ENCODE assay signal across 8 cellular contexts in genomic region chr1:203629509-203630082, GRCh38. TPM values are rescaled to one million over a fixed set of nuclear protein-coding genes. Genes with fewer than 3 reads are reported as not detected.
DNase-seq lines count a peak whose midpoint lies in the region; ATAC-seq and TF ChIP-seq lines count a peak whose summit lies in the region.

No MANE protein-coding gene starts in this region.

- TF ChIP-seq EP300 in ovary (IDR thresholded peaks at IDR 0.05): no peak

- H3K9me3 ChIP-seq in ovary (no peaks in the 10 kb centered on the region), aorta (ENCODE audit: control insufficient read depth, low read length) (no peaks in the 10 kb centered on the region)

- peak; percentile 30 for DNase-seq in D341Med (ENCODE audit: low spot score)
- DNase-seq in NCI-H2171 (lab: John Stamatoyannopoulos, UW): peak; percentile 40
- DNase-seq in activated naive CD4-positive, alpha-beta T cell treated with anti-CD3 and anti-CD28 coated beads for 36 hours: peak; percentile 77
- DNase-seq in Right ventricle myocardium superior: peak; percentile 89
- peak; percentile 63 to 76 (median 71) for DNase-seq in ovary
- peak; percentile 80 to 90 for DNase-seq in aorta
- DNase-seq in SK-N-DZ (ENCODE audit: low spot score): no peak
- DNase-seq in SW 1271 (lab: John Stamatoyannopoulos, UW): no peak

- peak overlapping the region; percentile 78 for H3K4me3 ChIP-seq in ovary
- H3K4me3 ChIP-seq in aorta (ENCODE audit: low read length in 2 of 2): peak overlapping the region; percentile 73 to 92

- peak; percentile 21 for TF ChIP-seq POLR2A in ovary (IDR thresholded peaks at IDR 0.05)

- 1 to 2% (median 1%) methylated on average over 27 to 35 of the region's 35 CpGs for WGBS in ovary, 3 donors
- WGBS in aorta, 2 donors: 0 to 1% methylated on average over 35 of the region's 35 CpGs

- no peaks in the 10 kb centered on the region for H3K36me3 Mint-ChIP-seq in activated naive CD4-positive, alpha-beta T cell treated with anti-CD3 and anti-CD28 coated beads for 36 hours (ENCODE audit: low read depth)

- H3K36me3 ChIP-seq in ovary: no peaks in the 10 kb centered on the region
- no peaks in the 10 kb centered on the region for H3K36me3 ChIP-seq in aorta (ENCODE audit: control insufficient read depth in 1 of 2, insufficient read depth in 2 of 2, low read length in 1 of 2)

- ATAC-seq in Right ventricle myocardium superior (ENCODE audit: poor library complexity) (peak; percentile 67), aorta (ENCODE audit: low FRiP score) (peak; percentile 61)

- intact Hi-C loops in activated naive CD4-positive, alpha-beta T cell treated with anti-CD3 and anti-CD28 coated beads for 36 hours (cut with micrococcal nuclease): loop anchor here (5.0 to 10.0 kb wide), 3 partner anchors 302 to 785 kb away; partner anchors contain the start of gene PPP1R15B
- intact Hi-C loops in Right ventricle myocardium superior (cut with DNase I) (loop anchor here (5.0 kb wide), 2 partner anchors 43 to 122 kb away; no protein-coding TSS in a partner anchor), ovary (cut with DNase I) (loop anchor here (2.0 to 10.0 kb wide), 7 partner anchors 63 to 287 kb away; no protein-coding TSS in a partner anchor), aorta (cut with DNase I) (loop anchor here (2.0 to 5.0 kb wide), 4 partner anchors 43 to 127 kb away; no protein-coding TSS in a partner anchor)

- no peaks in the 10 kb centered on the region for H3K9me3 Mint-ChIP-seq in activated naive CD4-positive, alpha-beta T cell treated with anti-CD3 and anti-CD28 coated beads for 36 hours

- peak overlapping the region; percentile 80 for H3K27ac Mint-ChIP-seq in activated naive CD4-positive, alpha-beta T cell treated with anti-CD3 and anti-CD28 coated beads for 36 hours

- CTCF ChIA-PET in activated naive CD4-positive, alpha-beta T cell treated with anti-CD3 and anti-CD28 coated beads for 36 hours (lab: Charles Lee): interaction anchor here (0.6 to 4.6 kb wide), 5 partner anchors 8 to 285 kb away, joined by 3 to 82 read pairs (median 3); no protein-coding TSS in a partner anchor

- H3K4me1 ChIP-seq in ovary (ENCODE audit: insufficient read depth): peaks cover 19% of the 10 kb centered on the region
- peaks cover 0 to 4% of the 10 kb centered on the region in 2 donors for H3K4me1 ChIP-seq in aorta (ENCODE audit: control insufficient read depth in 1 of 2, insufficient read depth in 2 of 2, low read length in 2 of 2)

- TF ChIP-seq CTCF in ovary (IDR thresholded peaks at IDR 0.05): no peak

- H3K27ac ChIP-seq in ovary (peak overlapping the region; percentile 48 to 76), aorta (ENCODE audit: low read depth in 1 of 2, low read length in 2 of 2) (peak overlapping the region; percentile 49 to 81)

- H3K4me1 Mint-ChIP-seq in activated naive CD4-positive, alpha-beta T cell treated with anti-CD3 and anti-CD28 coated beads for 36 hours (ENCODE audit: low read depth): peaks cover 55% of the 10 kb centered on the region

- no peaks in the 10 kb centered on the region for H3K27me3 Mint-ChIP-seq in activated naive CD4-positive, alpha-beta T cell treated with anti-CD3 and anti-CD28 coated beads for 36 hours (ENCODE audit: low read depth)

- no peaks in the 10 kb centered on the region for H3K27me3 ChIP-seq in ovary
- no peaks in the 10 kb centered on the region for H3K27me3 ChIP-seq in aorta (ENCODE audit: control insufficient read depth in 1 of 2, insufficient read depth in 2 of 2, low read length in 1 of 2)

- H3K4me3 Mint-ChIP-seq in activated naive CD4-positive, alpha-beta T cell treated with anti-CD3 and anti-CD28 coated beads for 36 hours: peak overlapping the region; percentile 91

RNA-seq across cellular contexts. Expression of gene ATP2B4, which starts 3.0 kb away (rescaled TPM):
- total RNA-seq in activated naive CD4-positive, alpha-beta T cell treated with anti-CD3 and anti-CD28 coated beads for 36 hours: 10 to 100 TPM; 17.7 to 19.6 TPM
- total RNA-seq in Right ventricle myocardium superior (62.9 TPM), ovary (100 to 1,000 TPM in 3 of 7 donors, 10 to 100 TPM in 4; 49.4 to 121 (median 98.8) TPM), aorta (100 to 1,000 TPM; 154 to 169 TPM)
- polyA plus RNA-seq in ovary (100 to 1,000 TPM in 1 of 2 donors, 10 to 100 TPM in 1; 46.2 to 482 TPM), aorta (10 to 100 TPM; 15.2 to 67.8 TPM)
- 0.83 and 0.96 TPM in 2 replicates for polyA plus RNA-seq in SK-N-DZ (2014; cell fraction: cytosol; rRNA removed)
- 0.80 and 0.92 TPM in 2 replicates for polyA plus RNA-seq in SK-N-DZ (2014; cell fraction: nucleus; rRNA removed)

Comparison
In these comparisons a context has a peak if more than half of its experiments do, and no peak if none do; other contexts are left out.
1. DNase-seq: peak in D341Med (single experiment), NCI-H2171 (single experiment), activated naive CD4-positive, alpha-beta T cell treated with anti-CD3 and anti-CD28 coated beads for 36 hours (single experiment), Right ventricle myocardium superior (single experiment), ovary (5 of 5) and aorta (2 of 2); none in SK-N-DZ (single experiment) and SW 1271 (0 of 2).